In genomic region chr3:127456471-127457093, GRCh38 we compare ENCODE assay signal across 10 cellular contexts.
DNase-seq lines count a peak whose midpoint lies in the region; ATAC-seq and TF ChIP-seq lines count a peak whose summit lies in the region.
"Had no signal": no experiment of that assay in that cellular context is flagged by ENCODE, and none has a peak within 500 bp of the region (broad histone marks: within the 10 kb centered on the region; RNA-seq: fewer than 3 reads in every experiment).

No MANE protein-coding gene starts in this region.

- H3K27me3 ChIP-seq in NT2/D1 (ENCODE audit: insufficient read depth, insufficient read length) (peaks cover 57% of the 10 kb centered on the region), foreskin keratinocyte (peaks cover 23% of the 10 kb centered on the region)

- H3K27ac ChIP-seq in foreskin keratinocyte = peak overlapping the region; percentile 80

- TF ChIP-seq CTCF in foreskin keratinocyte (conservative IDR thresholded peaks at IDR 0.05) = no peak

- H3K4me3 ChIP-seq in NT2/D1 (ENCODE audit: insufficient read length, low read depth) = peak overlapping the region; percentile 53

- H3K4me1 ChIP-seq in NT2/D1 (ENCODE audit: insufficient read depth, insufficient read length) (peaks cover 18% of the 10 kb centered on the region), foreskin keratinocyte (peaks cover 12% of the 10 kb centered on the region)

- H3K9me3 ChIP-seq in NT2/D1 (ENCODE audit: insufficient read depth, low read length) = no peaks in the 10 kb centered on the region

- DNase-seq in NCI-H2171 treated with DMSO at 0.1 percent for 48 hours (lab: John Stamatoyannopoulos, UW) (peak; percentile 17), NCI-H2171 (lab: John Stamatoyannopoulos, UW) (no peak), NT2/D1 (ENCODE audit: low read depth, low spot score) (no peak), foreskin keratinocyte (peak; percentile 76 to 87), renal cortical epithelial cell (ENCODE audit: low read depth) (peak; percentile 68)
- DNase-seq: activated B cell treated with CpG ODN at 0.5 μM for 24 hours, immature natural killer cell had no signal

- H3K9ac ChIP-seq in NT2/D1 (ENCODE audit: insufficient read length, low read depth) = peak overlapping the region; percentile 27

- ATAC-seq in foreskin keratinocyte (peak; percentile 85), HG03442 (IDR thresholded peaks at IDR 0.05; ENCODE audit: unreplicated experiment) (no peak), GM18520 (IDR thresholded peaks at IDR 0.05; ENCODE audit: unreplicated experiment) (no peak), GM21423 (IDR thresholded peaks at IDR 0.05; ENCODE audit: unreplicated experiment) (no peak)

- H3K36me3 ChIP-seq in NT2/D1 (ENCODE audit: insufficient read depth, insufficient read length, low read length) = no peaks in the 10 kb centered on the region

Comparison
In these comparisons a context has a peak if more than half of its experiments do, and no peak if none do; other contexts are left out.
1. DNase-seq: peak in NCI-H2171 treated with DMSO at 0.1 percent for 48 hours (single experiment), foreskin keratinocyte (2 of 2) and renal cortical epithelial cell (single experiment); none in NCI-H2171 (single experiment) and NT2/D1 (single experiment).